Comparison of ENCODE assay signal across 13 cellular contexts in genomic region chrX:53085661-53086229, GRCh38. TPM values are rescaled to one million over a fixed set of nuclear protein-coding genes. Genes with fewer than 3 reads are reported as not detected.
DNase-seq lines count a peak whose midpoint lies in the region; ATAC-seq and TF ChIP-seq lines count a peak whose summit lies in the region.
"Had no signal": no experiment of that assay in that cellular context is flagged by ENCODE, and none has a peak within 500 bp of the region (broad histone marks: within the 10 kb centered on the region; RNA-seq: fewer than 3 reads in every experiment).

No MANE protein-coding gene starts in this region.

- DNase-seq in activated naive CD4-positive, alpha-beta T cell treated with anti-CD3 and anti-CD28 coated beads for 36 hours = no peak
- DNase-seq in activated naive CD4-positive, alpha-beta T cell treated with anti-CD3 and anti-CD28 coated beads, Interleukin-2, amount 50 U/mL, for 16 hours = no peak
- DNase-seq in activated CD8-positive, alpha-beta T cell treated with anti-CD3 and anti-CD28 coated beads, Interleukin-2, amount 10 ng/mL, durations not matched to agents 7 days and 5 days = no peak
- DNase-seq in esophagus squamous epithelium (lab: John Stamatoyannopoulos, UW) (no peak), NCI-H128 (lab: John Stamatoyannopoulos, UW; ENCODE audit: unreplicated experiment) (no peak)
- no peak for DNase-seq in activated CD4-positive, alpha-beta T cell treated with anti-CD3 and anti-CD28 coated beads, Interleukin-2, amount 50 U/mL, for 48 hours
- DNase-seq: HFFc6, MG63 had no signal

- ATAC-seq in activated CD8-positive, alpha-beta T cell treated with anti-CD3 and anti-CD28 coated beads, Interleukin-2, amount 10 ng/mL, durations not matched to agents 7 days and 5 days = no peak
- ATAC-seq in GM21737 (IDR thresholded peaks at IDR 0.05; ENCODE audit: unreplicated experiment) = no peak
- ATAC-seq: WTC11 had no signal

- H3K36me3 Mint-ChIP-seq in activated naive CD4-positive, alpha-beta T cell treated with anti-CD3 and anti-CD28 coated beads for 36 hours (ENCODE audit: low read depth) = peaks cover 36% of the 10 kb centered on the region
- H3K36me3 Mint-ChIP-seq in activated CD8-positive, alpha-beta T cell treated with anti-CD3 and anti-CD28 coated beads, Interleukin-2, amount 10 ng/mL, durations not matched to agents 7 days and 5 days (ENCODE audit: low read depth) = peaks cover 32% of the 10 kb centered on the region

- no peak for TF ChIP-seq POLR2A in esophagus squamous epithelium (IDR thresholded peaks at IDR 0.05)

- no peaks in the 10 kb centered on the region for H3K27me3 ChIP-seq in esophagus squamous epithelium
- H3K27me3 ChIP-seq: MG63, SJSA1, upper lobe of left lung had no signal

- peaks cover 0 to 62% (median 3%) of the 10 kb centered on the region in 3 donors for H3K4me1 ChIP-seq in esophagus squamous epithelium

- H3K4me1 Mint-ChIP-seq in activated naive CD4-positive, alpha-beta T cell treated with anti-CD3 and anti-CD28 coated beads for 36 hours (ENCODE audit: low read depth) = peaks cover 67% of the 10 kb centered on the region
- H3K4me1 Mint-ChIP-seq in activated CD8-positive, alpha-beta T cell treated with anti-CD3 and anti-CD28 coated beads, Interleukin-2, amount 10 ng/mL, durations not matched to agents 7 days and 5 days (ENCODE audit: low read depth) = peaks cover 49% of the 10 kb centered on the region

- no peak overlapping the region for H3K4me3 Mint-ChIP-seq in activated naive CD4-positive, alpha-beta T cell treated with anti-CD3 and anti-CD28 coated beads for 36 hours
- H3K4me3 Mint-ChIP-seq in activated CD8-positive, alpha-beta T cell treated with anti-CD3 and anti-CD28 coated beads, Interleukin-2, amount 10 ng/mL, durations not matched to agents 7 days and 5 days = no peak overlapping the region
- H3K4me3 Mint-ChIP-seq: HFFc6, WTC11 had no signal

- intact Hi-C loops in activated naive CD4-positive, alpha-beta T cell treated with anti-CD3 and anti-CD28 coated beads for 36 hours (cut with micrococcal nuclease) = loop anchor here (10.0 kb wide), 2 partner anchors 629 to 1191 kb away; partner anchors contain the start of gene MAGED1
- intact Hi-C loops in esophagus squamous epithelium (cut with DNase I) = no loop called here

- CTCF ChIA-PET in activated naive CD4-positive, alpha-beta T cell treated with anti-CD3 and anti-CD28 coated beads for 36 hours (lab: Charles Lee) = no interaction called here
- CTCF ChIA-PET in activated CD8-positive, alpha-beta T cell treated with anti-CD3 and anti-CD28 coated beads, Interleukin-2, amount 10 ng/mL, durations not matched to agents 7 days and 5 days (lab: Charles Lee) = no interaction called here

- POLR2A ChIA-PET in activated CD8-positive, alpha-beta T cell treated with anti-CD3 and anti-CD28 coated beads, Interleukin-2, amount 10 ng/mL, durations not matched to agents 7 days and 5 days (lab: Charles Lee) = no interaction called here

- no peaks in the 10 kb centered on the region for H3K9me3 Mint-ChIP-seq in activated naive CD4-positive, alpha-beta T cell treated with anti-CD3 and anti-CD28 coated beads for 36 hours
- H3K9me3 Mint-ChIP-seq in activated CD8-positive, alpha-beta T cell treated with anti-CD3 and anti-CD28 coated beads, Interleukin-2, amount 10 ng/mL, durations not matched to agents 7 days and 5 days (ENCODE audit: insufficient read depth) = no peaks in the 10 kb centered on the region
- H3K9me3 Mint-ChIP-seq: HFFc6, WTC11 had no signal

- peak overlapping the region; percentile 70 for H3K27ac Mint-ChIP-seq in activated naive CD4-positive, alpha-beta T cell treated with anti-CD3 and anti-CD28 coated beads for 36 hours
- peak overlapping the region; percentile 22 for H3K27ac Mint-ChIP-seq in activated CD8-positive, alpha-beta T cell treated with anti-CD3 and anti-CD28 coated beads, Interleukin-2, amount 10 ng/mL, durations not matched to agents 7 days and 5 days
- H3K27ac Mint-ChIP-seq: HFFc6, WTC11 had no signal

- H3K9me3 ChIP-seq in esophagus squamous epithelium = no peaks in the 10 kb centered on the region
- H3K9me3 ChIP-seq: MG63, SJSA1, upper lobe of left lung had no signal

- H3K27me3 Mint-ChIP-seq in activated naive CD4-positive, alpha-beta T cell treated with anti-CD3 and anti-CD28 coated beads for 36 hours (ENCODE audit: low read depth) = no peaks in the 10 kb centered on the region
- H3K27me3 Mint-ChIP-seq in activated CD8-positive, alpha-beta T cell treated with anti-CD3 and anti-CD28 coated beads, Interleukin-2, amount 10 ng/mL, durations not matched to agents 7 days and 5 days (ENCODE audit: low read depth) = no peaks in the 10 kb centered on the region

- peaks cover 0 to 26% (median 0%) of the 10 kb centered on the region in 3 donors for H3K36me3 ChIP-seq in esophagus squamous epithelium

- no peak for TF ChIP-seq CTCF in esophagus squamous epithelium (IDR thresholded peaks at IDR 0.05)

- WGBS in esophagus squamous epithelium, 2 donors = 80% methylated on average over 7 to 17 of the region's 17 CpGs

- H3K27ac ChIP-seq in esophagus squamous epithelium = peak overlapping the region in 3 of 4 donors; percentile 41 to 93 (median 86)
- H3K27ac ChIP-seq in temporal lobe (ENCODE audit: low read depth, low read length) = peak overlapping the region; percentile 79
- H3K27ac ChIP-seq: SJSA1 had no signal

- H3K4me3 ChIP-seq in esophagus squamous epithelium = no peak overlapping the region
- H3K4me3 ChIP-seq: MG63, SJSA1 had no signal

RNA-seq across cellular contexts. Expression of gene TSPYL2, which starts 3.6 kb away (rescaled TPM):
- total RNA-seq in activated naive CD4-positive, alpha-beta T cell treated with anti-CD3 and anti-CD28 coated beads for 36 hours = 10 to 100 TPM; 72.2 to 74.4 TPM
- total RNA-seq in activated CD8-positive, alpha-beta T cell treated with anti-CD3 and anti-CD28 coated beads, Interleukin-2, amount 10 ng/mL, durations not matched to agents 7 days and 5 days = 10 to 100 TPM; 18.1 to 20.0 TPM
- total RNA-seq in esophagus squamous epithelium = 10 to 100 TPM in 1 of 4 donors, 1 to 10 TPM in 3; 4.4 to 40.1 (median 5.3) TPM
- 8.4 TPM for total RNA-seq in temporal lobe

RNA-seq across cellular contexts. Expression of gene KANTR, which starts 8.2 kb away (rescaled TPM):
- total RNA-seq in activated naive CD4-positive, alpha-beta T cell treated with anti-CD3 and anti-CD28 coated beads for 36 hours = 1 to 10 TPM; 7.5 to 9.2 TPM
- 10 to 100 TPM; 11.5 to 11.6 TPM for total RNA-seq in activated CD8-positive, alpha-beta T cell treated with anti-CD3 and anti-CD28 coated beads, Interleukin-2, amount 10 ng/mL, durations not matched to agents 7 days and 5 days
- 10 to 100 TPM in 1 of 4 donors, 1 to 10 TPM in 3; 3.5 to 15.6 (median 5.3) TPM for total RNA-seq in esophagus squamous epithelium
- 30.5 TPM for total RNA-seq in temporal lobe

RNA-seq across cellular contexts. Expression of gene GPR173, which starts 37.2 kb away (rescaled TPM):
- under 1 TPM in 1 of 2 experiments, not detected in 1; 0.05 TPM for total RNA-seq in activated naive CD4-positive, alpha-beta T cell treated with anti-CD3 and anti-CD28 coated beads for 36 hours
- not detected for total RNA-seq in activated CD8-positive, alpha-beta T cell treated with anti-CD3 and anti-CD28 coated beads, Interleukin-2, amount 10 ng/mL, durations not matched to agents 7 days and 5 days
- under 1 TPM in 3 of 4 donors, not detected in 1; 0.09 to 0.57 (median 0.18) TPM for total RNA-seq in esophagus squamous epithelium
- 26.1 TPM for total RNA-seq in temporal lobe

Comparison
In these comparisons a context has a peak if more than half of its experiments do, and no peak if none do; other contexts are left out.
1. RNA of gene GPR173, which starts 37.2 kb away (total RNA-seq): 26.1 TPM in temporal lobe (single experiment); 0.09 to 0.57 TPM in esophagus squamous epithelium, 0.05 TPM in activated naive CD4-positive, alpha-beta T cell treated with anti-CD3 and anti-CD28 coated beads for 36 hours and not detected in activated CD8-positive, alpha-beta T cell treated with anti-CD3 and anti-CD28 coated beads, Interleukin-2, amount 10 ng/mL, durations not matched to agents 7 days and 5 days; every median in the first group is over 10 times any median in the second.